ENCODE assay signal across 23 cellular contexts in genomic region chr11:71410363-71410966, GRCh38. TPM values are rescaled to one million over a fixed set of nuclear protein-coding genes. Genes with fewer than 3 reads are reported as not detected.
DNase-seq lines count a peak whose midpoint lies in the region; ATAC-seq, FAIRE-seq and TF ChIP-seq lines count a peak whose summit lies in the region.
"Had no signal": no experiment of that assay in that cellular context is flagged by ENCODE, and none has a peak within 500 bp of the region (broad histone marks: within the 10 kb centered on the region; RNA-seq: fewer than 3 reads in every experiment).

No MANE protein-coding gene starts in this region.

- BruUV-seq in HepG2 (replicated peaks; lab: Mats Ljungman, UMichigan) (no TSS peak), K562 (replicated peaks; lab: Mats Ljungman, UMichigan) (no TSS peak)

- in situ Hi-C loops in HepG2 (cut with HindIII; ENCODE audit: extremely low pct_ligation_motif_present, low pct_unique_long_range_greater_than_20kb): loop anchor here (25.0 kb wide), 1 partner anchor 948 kb away; no protein-coding TSS in a partner anchor
- in situ Hi-C loops in K562 (cut with MboI): no loop called here

- H3K9ac ChIP-seq in HepG2 (ENCODE audit: insufficient read depth, low read depth, low read length): no peak overlapping the region
- H3K9ac ChIP-seq in K562 (ENCODE audit: insufficient read depth in 1 of 2, low read depth in 2 of 2, low read length in 2 of 2): no peak overlapping the region

- CTCF ChIA-PET in HepG2 (lab: Yijun Ruan, JAX; ENCODE audit: low intra/inter-chr PET ratio, low total read pairs) (no interaction called here), K562 (lab: Yijun Ruan, JAX; ENCODE audit: low intra/inter-chr PET ratio) (no interaction called here)

- WGBS in HepG2 (ENCODE audit: low lambda C conversion rate): 21% methylated on average over 7 of the region's 7 CpGs
- 74% methylated on average over 7 of the region's 7 CpGs for WGBS in right lobe of liver (ENCODE audit: insufficient coverage, low coverage, low lambda C conversion rate, missing lambda C conversion rate)
- 2% methylated on average over 7 of the region's 7 CpGs for WGBS in K562 (ENCODE audit: insufficient coverage, low coverage, missing lambda C conversion rate)

- H3K9me3 ChIP-seq in HepG2 (ENCODE audit: low read length) (no peaks in the 10 kb centered on the region), right lobe of liver (no peaks in the 10 kb centered on the region), K562 (replicated peaks; ENCODE audit: control insufficient read depth, insufficient read depth, low read depth, low read length) (no peaks in the 10 kb centered on the region)

- H3K79me2 ChIP-seq in HepG2 (ENCODE audit: insufficient read depth, low read length) (no peaks in the 10 kb centered on the region), K562 (ENCODE audit: control insufficient read depth, insufficient read depth, low read length) (no peaks in the 10 kb centered on the region)

- intact Hi-C loops in HepG2 (cut with micrococcal nuclease; ENCODE audit: unreplicated experiment) (no loop called here), right lobe of liver (cut with DNase I) (no loop called here), K562 (cut with micrococcal nuclease) (no loop called here)

- H3K4me3 ChIP-seq in HepG2 (replicated peaks in 1 of 3; ENCODE audit: insufficient read depth in 1 of 3, low read depth in 2 of 3, low read length in 3 of 3): no peak overlapping the region
- no peak overlapping the region for H3K4me3 ChIP-seq in right lobe of liver
- H3K4me3 ChIP-seq in K562: no peak overlapping the region
- H3K4me3 ChIP-seq: GM23338 had no signal

- no peak for DNase-seq in HepG2 (ENCODE audit: low spot score)
- no peak for DNase-seq in right lobe of liver
- DNase-seq in HTR-8/SVneo (ENCODE audit: insufficient read length, low spot score): no peak
- no peak for DNase-seq in K562 (ENCODE audit: extremely low read depth in 1 of 4, low spot score in 3 of 4)
- DNase-seq in urothelium cell line (ENCODE audit: low spot score): no peak
- no peak for DNase-seq in NCI-H524 treated with DMSO at 0.1 percent for 48 hours (lab: John Stamatoyannopoulos, UW)
- no peak for DNase-seq in progenitor cell of endocrine pancreas (ENCODE audit: low spot score, unreplicated experiment)
- DNase-seq in stimulated activated CD4-positive, alpha-beta T cell treated with anti-CD3 and anti-CD28 coated beads, Interleukin-4, amount 100 ng/mL, for 24 hours: no peak
- DNase-seq: ACHN; C1 segment of cervical spinal cord; Calu3; CD4-positive, alpha-beta memory T cell; COR-L47; DMS53; DMS79 treated with DMSO at 0.1 percent for 48 hours; GF-D8; H9; HFFc6 had no signal

- no peak overlapping the region for H2AFZ ChIP-seq in HepG2 (ENCODE audit: low read length)
- no peak overlapping the region for H2AFZ ChIP-seq in K562 (ENCODE audit: low read depth, low read length)
- H2AFZ ChIP-seq: GM23338 had no signal

- peaks cover 7% of the 10 kb centered on the region for H3K9me3 Mint-ChIP-seq in progenitor cell of endocrine pancreas (ENCODE audit: low read depth)
- H3K9me3 Mint-ChIP-seq: GM23338, HFFc6 had no signal

- H3K9me1 ChIP-seq in K562 (ENCODE audit: control insufficient read depth, insufficient read depth, low read length): no peaks in the 10 kb centered on the region

- no peak for TF ChIP-seq EP300 in HepG2 (IDR thresholded peaks at IDR 0.05; ENCODE audit: low read depth in 2 of 2, low read length in 2 of 2)
- TF ChIP-seq EP300 in HepG2 (CRISPR knock-in tag; IDR thresholded peaks at IDR 0.05; ENCODE audit: borderline replicate concordance): no peak
- TF ChIP-seq EP300 in K562 (IDR thresholded peaks at IDR 0.05; ENCODE audit: low read length): no peak

- peaks cover 24% of the 10 kb centered on the region for H3K27me3 Mint-ChIP-seq in progenitor cell of endocrine pancreas

- H3K4me2 ChIP-seq in HepG2 (ENCODE audit: low read depth, low read length): no peak overlapping the region
- H3K4me2 ChIP-seq in K562 (ENCODE audit: insufficient read depth, low read length): no peak overlapping the region
- H3K4me2 ChIP-seq: GM23338 had no signal

- no peaks in the 10 kb centered on the region for H3K4me1 Mint-ChIP-seq in progenitor cell of endocrine pancreas (ENCODE audit: low read depth)
- H3K4me1 Mint-ChIP-seq: GM23338, H9 had no signal

- H3K27ac ChIP-seq in HepG2 (ENCODE audit: extremely low read length, insufficient read depth, low read length) (no peak overlapping the region), right lobe of liver (no peak overlapping the region), K562 (ENCODE audit: extremely low read depth, low read depth, low read length) (no peak overlapping the region)
- H3K27ac ChIP-seq: 22Rv1 had no signal

- H3K27ac Mint-ChIP-seq in progenitor cell of endocrine pancreas: no peak overlapping the region
- H3K27ac Mint-ChIP-seq: CD4-positive, alpha-beta memory T cell; GM23338; H9; HFFc6 had no signal

- H3K4me3 Mint-ChIP-seq in progenitor cell of endocrine pancreas (ENCODE audit: low read depth): no peak overlapping the region
- H3K4me3 Mint-ChIP-seq: CD4-positive, alpha-beta memory T cell; GM23338; H9; HFFc6 had no signal

- no peaks in the 10 kb centered on the region for H4K20me1 ChIP-seq in HepG2 (ENCODE audit: insufficient read depth, low read length)
- H4K20me1 ChIP-seq in K562 (replicated peaks; ENCODE audit: control insufficient read depth, insufficient read depth, low read length): no peaks in the 10 kb centered on the region; the same call in 1 of the 2 replicates

- H3K27me3 ChIP-seq in HepG2 (ENCODE audit: control insufficient read depth in 1 of 2, insufficient read depth in 2 of 2, low read length in 2 of 2) (peaks cover 1 to 17% of the 10 kb centered on the region in 2 experiments; a peak in 3 of 5 replicates), right lobe of liver (no peaks in the 10 kb centered on the region), K562 (ENCODE audit: control insufficient read depth in 2 of 2, insufficient read depth in 2 of 2, low read length in 2 of 2) (peaks cover 15 to 32% of the 10 kb centered on the region in 2 experiments)

- ATAC-seq in HepG2 (no peak), right lobe of liver (no peak), K562 (no peak)
- ATAC-seq: GM23338, HCT116 had no signal

- FAIRE-seq in HepG2 (lab: Jason Lieb, UNC): no peak
- FAIRE-seq in HTR-8/SVneo (lab: Jason Lieb, UNC): peak; percentile 99
- FAIRE-seq in K562 (lab: Jason Lieb, UNC): peak; percentile 62
- FAIRE-seq in urothelium cell line (lab: Jason Lieb, UNC): peak; percentile 96
- FAIRE-seq: A204.1, GM19239 had no signal

- no peaks in the 10 kb centered on the region for H3K36me3 Mint-ChIP-seq in progenitor cell of endocrine pancreas (ENCODE audit: insufficient read depth)
- H3K36me3 Mint-ChIP-seq: CD4-positive, alpha-beta memory T cell had no signal

- H3K4me1 ChIP-seq in HepG2 (ENCODE audit: insufficient read depth, low read length): no peaks in the 10 kb centered on the region
- no peaks in the 10 kb centered on the region for H3K4me1 ChIP-seq in right lobe of liver
- H3K4me1 ChIP-seq in K562 (replicated peaks in 1 of 2; ENCODE audit: control insufficient read depth in 2 of 2, insufficient read depth in 2 of 2, low read length in 2 of 2): no peaks in the 10 kb centered on the region

- TF ChIP-seq POLR2A in HepG2 (IDR thresholded peaks at IDR 0.05; ENCODE audit: insufficient read depth in 1 of 2, low read depth in 2 of 2, low read length in 2 of 2) (no peak), right lobe of liver (IDR thresholded peaks at IDR 0.05) (no peak), K562 (conservative IDR thresholded peaks at IDR 0.05) (no peak)

- H3K36me3 ChIP-seq in HepG2 (replicated peaks in 1 of 2; ENCODE audit: control insufficient read depth in 1 of 2, insufficient read depth in 2 of 2, low read length in 2 of 2) (no peaks in the 10 kb centered on the region), right lobe of liver (no peaks in the 10 kb centered on the region), K562 (ENCODE audit: control insufficient read depth, insufficient read depth, low read length) (no peaks in the 10 kb centered on the region)

- POLR2A ChIA-PET in HepG2 (lab: Yijun Ruan, JAX): no interaction called here
- POLR2A ChIA-PET in K562 (lab: Yijun Ruan, JAX): interaction anchor here (0.6 kb wide), 1 partner anchor 164 kb away, joined by 4 read pairs; no protein-coding TSS in a partner anchor

- no peak for TF ChIP-seq CTCF in HepG2 (CRISPR knock-in tag; IDR thresholded peaks at IDR 0.05)
- no peak for TF ChIP-seq CTCF in right lobe of liver (IDR thresholded peaks at IDR 0.05)
- no peak for TF ChIP-seq CTCF in K562 (IDR thresholded peaks at IDR 0.05 in 2 of 3, conservative IDR thresholded peaks at IDR 0.05 in 1 of 3; ENCODE audit: insufficient read depth in 2 of 3, low read depth in 1 of 3, low read length in 3 of 3)
- TF ChIP-seq CTCF in progenitor cell of endocrine pancreas (IDR thresholded peaks at IDR 0.05; ENCODE audit: unreplicated experiment): no peak

- TF ChIP-seq RAD21 in HepG2 (CRISPR knock-in tag; IDR thresholded peaks at IDR 0.05): no peak
- no peak for TF ChIP-seq RAD21 in K562 (CRISPR knock-in tag; conservative IDR thresholded peaks at IDR 0.05 in 1 of 2, IDR thresholded peaks at IDR 0.05 in 1 of 2)

RNA-seq across cellular contexts. Expression of gene DHCR7, which starts 37.7 kb away (rescaled TPM):
- total RNA-seq in HepG2 (2016; rRNA removed; fragmentation: Illumina TruSeq; extraction: Trizol) (40.4 and 96.0 TPM in 2 replicates), right lobe of liver (100 to 1,000 TPM in 4 of 6 experiments, 10 to 100 TPM in 2; 42.0 to 320 (median 126) TPM), K562 (2014; rRNA removed) (96.8 and 126 TPM in 2 replicates), K562 (2014; rRNA removed; fragmentation: Illumina TruSeq; extraction: Trizol) (34.2 and 38.0 TPM in 2 replicates), K562 (2015; rRNA removed; fragmentation: Illumina TruSeq; extraction: Trizol) (45.5 and 48.0 TPM in 2 replicates), K562 (2021) (176 and 181 TPM in 2 replicates), progenitor cell of endocrine pancreas (137 and 140 TPM in 2 replicates)
- total RNA-seq in HepG2 (2016; cell fraction: cytosol; rRNA removed; fragmentation: Illumina TruSeq; extraction: Trizol; ENCODE audit: low read depth): 11.3 and 13.3 TPM in 2 replicates
- total RNA-seq in HepG2 (2016; cell fraction: insoluble cytoplasmic fraction; rRNA removed; fragmentation: Illumina TruSeq; extraction: Trizol): 38.3 and 98.7 TPM in 2 replicates
- 26.9 and 29.4 TPM in 2 replicates for total RNA-seq in HepG2 (2016; cell fraction: membrane; rRNA removed; fragmentation: Illumina TruSeq; extraction: Trizol)
- 77.9 and 89.2 TPM in 2 replicates for total RNA-seq in HepG2 (2016; cell fraction: nucleus; rRNA removed; fragmentation: Illumina TruSeq; extraction: Trizol)
- polyA plus RNA-seq in HepG2 (2011; rRNA removed) (143 and 241 TPM in 2 replicates), K562 (2011; rRNA removed) (107 and 268 TPM in 2 replicates), K562 (2014; fragmentation: Illumina TruSeq; extraction: Trizol) (136 and 192 TPM in 2 replicates), K562 (2014; fragmentation: Nextera tagmentation; extraction: Ambion mirVana) (10 to 100 TPM in 1 of 2 experiments, 1 to 10 TPM in 1; 8.4 to 14.5 TPM), K562 (2014; rRNA removed) (82.4 and 83.0 TPM in 2 replicates)
- polyA plus RNA-seq in HepG2 (2011; cell fraction: cytosol; rRNA removed): 92.8 and 116 TPM in 2 replicates
- polyA plus RNA-seq in HepG2 (2011; cell fraction: nucleus; rRNA removed): 82.1 and 131 TPM in 2 replicates
- polyA plus RNA-seq in HepG2 (2012): 315 and 354 TPM in 2 replicates
- polyA plus RNA-seq in HepG2 (2016; cell fraction: cytosol; fragmentation: Illumina TruSeq; extraction: Trizol; ENCODE audit: low read depth): 16.5 and 16.7 TPM in 2 replicates
- 50.6 and 73.9 TPM in 2 replicates for polyA plus RNA-seq in HepG2 (2016; cell fraction: insoluble cytoplasmic fraction; fragmentation: Illumina TruSeq; extraction: Trizol; ENCODE audit: low read depth)
- 26.0 and 32.3 TPM in 2 replicates for polyA plus RNA-seq in HepG2 (2016; cell fraction: membrane; fragmentation: Illumina TruSeq; extraction: Trizol; ENCODE audit: low read depth)
- polyA plus RNA-seq in HepG2 (2016; cell fraction: nucleus; fragmentation: Illumina TruSeq; extraction: Trizol; ENCODE audit: insufficient read depth, low read depth): 165 and 172 TPM in 2 replicates
- 160 and 313 TPM in 2 replicates for polyA minus RNA-seq in HepG2 (2011; rRNA and poly(A)+ RNA removed; ENCODE audit: low replicate concordance)
- 161 and 251 TPM in 2 replicates for polyA minus RNA-seq in HepG2 (2011; cell fraction: cytosol; rRNA and poly(A)+ RNA removed)
- polyA minus RNA-seq in HepG2 (2011; cell fraction: nucleus; rRNA and poly(A)+ RNA removed): 34.2 and 48.4 TPM in 2 replicates
- total RNA-seq in K562 (2011; cell fraction: chromatin; rRNA removed; ENCODE audit: low replicate concordance): 183 and 461 TPM in 2 replicates
- 625 and 780 TPM in 2 replicates for total RNA-seq in K562 (2011; cell fraction: nucleolus; rRNA removed)
- 410 and 462 TPM in 2 replicates for total RNA-seq in K562 (2011; cell fraction: nucleoplasm; rRNA removed)
- polyA plus RNA-seq in K562 (2011; cell fraction: cytosol; rRNA removed): 249 and 261 TPM in 2 replicates
- 198 and 205 TPM in 2 replicates for polyA plus RNA-seq in K562 (2011; cell fraction: nucleus; rRNA removed)
- 92.0 and 179 TPM in 2 replicates for polyA plus RNA-seq in K562 (2012)
- polyA minus RNA-seq in K562 (2011; rRNA and poly(A)+ RNA removed): 91.4 and 116 TPM in 2 replicates
- 249 and 302 TPM in 2 replicates for polyA minus RNA-seq in K562 (2011; cell fraction: cytosol; rRNA and poly(A)+ RNA removed)
- 51.8 and 90.1 TPM in 2 replicates for polyA minus RNA-seq in K562 (2011; cell fraction: nucleus; rRNA and poly(A)+ RNA removed)

RNA-seq across cellular contexts. Expression of gene NADSYN1, which starts 42.5 kb away (rescaled TPM):
- total RNA-seq in HepG2 (2016; rRNA removed; fragmentation: Illumina TruSeq; extraction: Trizol) (27.1 and 35.7 TPM in 2 replicates), right lobe of liver (10 to 100 TPM; 26.4 to 54.7 (median 35.4) TPM), K562 (2014; rRNA removed) (44.5 and 53.6 TPM in 2 replicates), K562 (2014; rRNA removed; fragmentation: Illumina TruSeq; extraction: Trizol) (26.3 and 27.4 TPM in 2 replicates), K562 (2015; rRNA removed; fragmentation: Illumina TruSeq; extraction: Trizol) (41.7 and 42.8 TPM in 2 replicates), K562 (2021) (47.9 and 51.6 TPM in 2 replicates), progenitor cell of endocrine pancreas (72.0 and 79.2 TPM in 2 replicates)
- total RNA-seq in HepG2 (2016; cell fraction: cytosol; rRNA removed; fragmentation: Illumina TruSeq; extraction: Trizol; ENCODE audit: low read depth): 8.5 and 12.4 TPM in 2 replicates
- 24.1 and 36.5 TPM in 2 replicates for total RNA-seq in HepG2 (2016; cell fraction: insoluble cytoplasmic fraction; rRNA removed; fragmentation: Illumina TruSeq; extraction: Trizol)
- 13.6 and 14.7 TPM in 2 replicates for total RNA-seq in HepG2 (2016; cell fraction: membrane; rRNA removed; fragmentation: Illumina TruSeq; extraction: Trizol)
- total RNA-seq in HepG2 (2016; cell fraction: nucleus; rRNA removed; fragmentation: Illumina TruSeq; extraction: Trizol): 51.5 and 52.3 TPM in 2 replicates
- polyA plus RNA-seq in HepG2 (2011; rRNA removed) (51.5 and 63.4 TPM in 2 replicates), K562 (2011; rRNA removed) (43.2 and 51.7 TPM in 2 replicates), K562 (2014; fragmentation: Illumina TruSeq; extraction: Trizol) (40.3 and 42.1 TPM in 2 replicates), K562 (2014; fragmentation: Nextera tagmentation; extraction: Ambion mirVana) (10 to 100 TPM; 12.7 to 14.6 TPM), K562 (2014; rRNA removed) (54.0 and 57.3 TPM in 2 replicates)
- polyA plus RNA-seq in HepG2 (2011; cell fraction: cytosol; rRNA removed): 35.3 and 38.4 TPM in 2 replicates
- polyA plus RNA-seq in HepG2 (2011; cell fraction: nucleus; rRNA removed): 278 and 289 TPM in 2 replicates
- 36.9 and 39.9 TPM in 2 replicates for polyA plus RNA-seq in HepG2 (2012)
- 8.2 and 8.4 TPM in 2 replicates for polyA plus RNA-seq in HepG2 (2016; cell fraction: cytosol; fragmentation: Illumina TruSeq; extraction: Trizol; ENCODE audit: low read depth)
- polyA plus RNA-seq in HepG2 (2016; cell fraction: insoluble cytoplasmic fraction; fragmentation: Illumina TruSeq; extraction: Trizol; ENCODE audit: low read depth): 21.4 and 22.2 TPM in 2 replicates
- polyA plus RNA-seq in HepG2 (2016; cell fraction: membrane; fragmentation: Illumina TruSeq; extraction: Trizol; ENCODE audit: low read depth): 8.4 and 8.9 TPM in 2 replicates
- 95.9 and 99.0 TPM in 2 replicates for polyA plus RNA-seq in HepG2 (2016; cell fraction: nucleus; fragmentation: Illumina TruSeq; extraction: Trizol; ENCODE audit: insufficient read depth, low read depth)
- 80.9 and 97.1 TPM in 2 replicates for polyA minus RNA-seq in HepG2 (2011; rRNA and poly(A)+ RNA removed; ENCODE audit: low replicate concordance)
- polyA minus RNA-seq in HepG2 (2011; cell fraction: cytosol; rRNA and poly(A)+ RNA removed): 17.1 and 19.6 TPM in 2 replicates
- 117 and 142 TPM in 2 replicates for polyA minus RNA-seq in HepG2 (2011; cell fraction: nucleus; rRNA and poly(A)+ RNA removed)
- 145 and 274 TPM in 2 replicates for total RNA-seq in K562 (2011; cell fraction: chromatin; rRNA removed; ENCODE audit: low replicate concordance)
- 145 TPM in 2 replicates for total RNA-seq in K562 (2011; cell fraction: nucleolus; rRNA removed)
- total RNA-seq in K562 (2011; cell fraction: nucleoplasm; rRNA removed): 145 and 159 TPM in 2 replicates
- 39.6 and 42.6 TPM in 2 replicates for polyA plus RNA-seq in K562 (2011; cell fraction: cytosol; rRNA removed)
- 255 and 291 TPM in 2 replicates for polyA plus RNA-seq in K562 (2011; cell fraction: nucleus; rRNA removed)
- 53.2 and 78.7 TPM in 2 replicates for polyA plus RNA-seq in K562 (2012)
- polyA minus RNA-seq in K562 (2011; rRNA and poly(A)+ RNA removed): 42.5 and 45.5 TPM in 2 replicates
- 18.2 and 28.0 TPM in 2 replicates for polyA minus RNA-seq in K562 (2011; cell fraction: cytosol; rRNA and poly(A)+ RNA removed)
- 113 and 147 TPM in 2 replicates for polyA minus RNA-seq in K562 (2011; cell fraction: nucleus; rRNA and poly(A)+ RNA removed)

Comparison
In these comparisons a context has a peak if more than half of its experiments do, and no peak if none do; other contexts are left out.
1. Of the 241 proteins assayed by ChIP-seq in both HepG2 and K562: peak only in HepG2: MAFF; only in K562: CREM, JUNB, MAFG and NCOA1; in both: none; in neither: 229; mixed calls (peak in some experiments, not most) for 7.